In the genomic region with DNA sequence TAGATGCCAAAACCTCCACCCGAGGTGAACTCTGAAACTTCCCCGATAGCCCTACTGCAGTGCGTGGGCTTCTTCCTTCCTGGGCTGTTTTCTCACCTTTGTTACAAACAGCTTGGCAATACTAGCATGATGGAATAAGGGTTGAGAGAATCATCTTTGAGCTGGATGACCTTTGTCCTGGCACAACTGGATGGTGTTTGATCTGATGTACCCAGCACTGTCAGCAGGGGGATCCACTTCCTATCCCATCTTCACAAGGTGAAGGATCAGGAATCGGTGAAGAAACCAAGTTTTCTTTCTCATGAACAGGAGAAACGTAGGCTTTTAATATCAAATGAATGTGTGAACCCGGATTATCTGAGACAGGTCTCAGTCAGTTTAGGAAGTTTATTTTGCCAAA, we compare ENCODE assay signal across 14 cellular contexts. TPM values are rescaled to one million over a fixed set of nuclear protein-coding genes. Genes with fewer than 3 reads are reported as not detected.
DNase-seq lines count a peak whose midpoint lies in the region; ATAC-seq and TF ChIP-seq lines count a peak whose summit lies in the region.
"Had no signal": no experiment of that assay in that cellular context is flagged by ENCODE, and none has a peak within 500 bp of the region (broad histone marks: within the 10 kb centered on the region; RNA-seq: fewer than 3 reads in every experiment).

No MANE protein-coding gene starts in this region.

- no peaks in the 10 kb centered on the region for H3F3A ChIP-seq in smooth muscle cell (ENCODE audit: low read depth)

- in situ Hi-C loops in ACHN (cut with HindIII; ENCODE audit: low pct_ligation_motif_present, low pct_unique_long_range_greater_than_20kb, low sequenced_read_pairs), result no loop called here

- H3K4me3 ChIP-seq in H7 (ENCODE audit: insufficient read depth, low read depth, low read length), result no peak overlapping the region
- no peak overlapping the region for H3K4me3 ChIP-seq in fibroblast of mammary gland (ENCODE audit: control insufficient read depth, low read depth, low read length)
- H3K4me3 ChIP-seq in ovary, result no peak overlapping the region
- no peak overlapping the region for H3K4me3 ChIP-seq in smooth muscle cell

- DNase-seq in ACHN (peak; percentile 30), H7 (peak; percentile 65), RPMI7951 (ENCODE audit: low read depth) (peak; percentile 26), fibroblast of mammary gland (ENCODE audit: low read depth) (peak; percentile 30), ovary (no peak), substantia nigra (lab: John Stamatoyannopoulos, UW) (no peak), smooth muscle cell (lab: John Stamatoyannopoulos, UW; ENCODE audit: unreplicated experiment) (no peak)
- DNase-seq: activated CD4-positive, alpha-beta T cell treated with anti-CD3 and anti-CD28 coated beads for 36 hours; activated naive CD4-positive, alpha-beta T cell treated with anti-CD3 and anti-CD28 coated beads, Interleukin-2, amount 50 U/mL, for 16 hours; CD4-positive, alpha-beta T cell; NCI-H1092; stimulated activated CD4-positive, alpha-beta T cell treated with anti-CD3 and anti-CD28 coated beads, Interleukin-2, amount 100 ng/mL, for 48 hours had no signal

- no peak for TF ChIP-seq EP300 in ovary (IDR thresholded peaks at IDR 0.05)

- no peak for TF ChIP-seq POLR2A in ovary (IDR thresholded peaks at IDR 0.05)

- no peak overlapping the region for H2AFZ ChIP-seq in smooth muscle cell (ENCODE audit: low read depth)

- no peaks in the 10 kb centered on the region for H3K9me3 ChIP-seq in ovary
- no peaks in the 10 kb centered on the region for H3K9me3 ChIP-seq in smooth muscle cell (replicated peaks; ENCODE audit: low read depth)

- intact Hi-C loops in ovary (cut with DNase I), result no loop called here

- H3K9ac ChIP-seq in smooth muscle cell (ENCODE audit: low read depth), result no peak overlapping the region

- H4K20me1 ChIP-seq in smooth muscle cell (ENCODE audit: low read depth), result no peaks in the 10 kb centered on the region

- no peak overlapping the region for H3K4me2 ChIP-seq in smooth muscle cell

- no peak for ATAC-seq in HG03460 (IDR thresholded peaks at IDR 0.05; ENCODE audit: unreplicated experiment)
- ATAC-seq: activated CD4-positive, alpha-beta T cell treated with anti-CD3 and anti-CD28 coated beads for 36 hours had no signal

- 81 to 91% (median 82%) methylated on average over 6 of the region's 6 CpGs for WGBS in ovary, 3 donors
- WGBS in smooth muscle cell (ENCODE audit: low lambda C conversion rate), result 82% methylated on average over 6 of the region's 6 CpGs

- no peaks in the 10 kb centered on the region; the same call in 1 of the 2 replicates for H3K27me3 ChIP-seq in H7 (ENCODE audit: control insufficient read depth, insufficient read depth, low read length)
- H3K27me3 ChIP-seq in ovary, result no peaks in the 10 kb centered on the region
- no peaks in the 10 kb centered on the region for H3K27me3 ChIP-seq in smooth muscle cell (ENCODE audit: low read depth)

- H3K27ac ChIP-seq in ovary (no peak overlapping the region), substantia nigra (ENCODE audit: low read depth, low read length, poor library complexity, severe bottlenecking) (no peak overlapping the region), smooth muscle cell (ENCODE audit: low read depth) (no peak overlapping the region)

- H3K36me3 ChIP-seq in H7 (replicated peaks; ENCODE audit: control insufficient read depth, insufficient read depth, low read length) (no peaks in the 10 kb centered on the region), ovary (no peaks in the 10 kb centered on the region), smooth muscle cell (ENCODE audit: low read depth) (no peaks in the 10 kb centered on the region)

- H3K4me1 ChIP-seq in ovary (ENCODE audit: insufficient read depth) (no peaks in the 10 kb centered on the region), smooth muscle cell (ENCODE audit: low read depth) (no peaks in the 10 kb centered on the region)

- TF ChIP-seq CTCF in fibroblast of mammary gland (conservative IDR thresholded peaks at IDR 0.05; ENCODE audit: control insufficient read depth, insufficient read depth, low read depth, low read length) (peak; percentile 49), ovary (IDR thresholded peaks at IDR 0.05) (no peak), smooth muscle cell (IDR thresholded peaks at IDR 0.05; ENCODE audit: borderline replicate concordance, insufficient read depth, poor library complexity, severe bottlenecking) (no peak)

- no peaks in the 10 kb centered on the region for H3K79me2 ChIP-seq in smooth muscle cell (ENCODE audit: low read depth)

RNA-seq across cellular contexts. Expression of a gene that starts 19.5 kb away (rescaled TPM):
- total RNA-seq in H7 (2014; rRNA removed; shearing (Covaris generic)), result not detected in 2 replicates
- total RNA-seq in RPMI7951 (2014; rRNA removed; shearing (Covaris generic)), result not detected in 2 replicates
- not detected for total RNA-seq in ovary
- polyA plus RNA-seq in ovary, result not detected
- not detected in 2 replicates for total RNA-seq in smooth muscle cell
- not detected in 2 replicates for polyA plus RNA-seq in smooth muscle cell
- total RNA-seq: activated CD4-positive, alpha-beta T cell treated with anti-CD3 and anti-CD28 coated beads for 36 hours; CD4-positive, alpha-beta T cell; subcutaneous adipose tissue had no signal

RNA-seq across cellular contexts. Expression of a gene that starts 44.9 kb away (rescaled TPM):
- total RNA-seq in H7 (2014; rRNA removed; shearing (Covaris generic)), result 480 and 506 TPM in 2 replicates
- total RNA-seq in RPMI7951 (2014; rRNA removed; shearing (Covaris generic)), result 315 and 356 TPM in 2 replicates
- total RNA-seq in ovary, result 100 to 1,000 TPM in 6 of 7 donors, 10 to 100 TPM in 1; 86.0 to 141 (median 109) TPM
- 100 to 1,000 TPM in 1 of 2 donors, 10 to 100 TPM in 1; 68.1 to 115 TPM for polyA plus RNA-seq in ovary
- total RNA-seq in smooth muscle cell, result 236 and 280 TPM in 2 replicates
- polyA plus RNA-seq in smooth muscle cell, result 151 and 171 TPM in 2 replicates

Comparison
In these comparisons a context has a peak if more than half of its experiments do, and no peak if none do; other contexts are left out.
1. DNase-seq: peak in ACHN (single experiment), H7 (single experiment), RPMI7951 (single experiment) and fibroblast of mammary gland (single experiment); none in ovary (0 of 5), substantia nigra (0 of 49) and smooth muscle cell (single experiment).